Comparison of ENCODE assay signal across 8 cellular contexts in genomic region chr22:46013460-46014416, GRCh38. TPM values are rescaled to one million over a fixed set of nuclear protein-coding genes. Genes with fewer than 3 reads are reported as not detected.
A peak's percentile ranks its signal among the peaks of the same experiment; 100 is the strongest.
DNase-seq lines count a peak whose midpoint lies in the region; ATAC-seq lines count a peak whose summit lies in the region.

No MANE protein-coding gene starts in this region.

- H3K27ac ChIP-seq in epithelial cell of prostate (peak overlapping the region; percentile 97), mucosa of rectum (ENCODE audit: low read depth in 2 of 2, low read length in 2 of 2) (peak overlapping the region; percentile 95 to 96)

- peak overlapping the region; percentile 87 to 93 for H3K9ac ChIP-seq in mucosa of rectum (ENCODE audit: low read depth in 1 of 2, low read length in 2 of 2)

- DNase-seq in CMK (ENCODE audit: low read depth) (peak; percentile 78), HT-29 (ENCODE audit: low spot score) (peak; percentile 91), OCI-M1 (lab: John Stamatoyannopoulos, UW) (peak; percentile 95), activated T-cell treated with anti-CD3 and anti-CD28 coated beads for 48 hours (ENCODE audit: low read depth) (peak; percentile 91), epithelial cell of prostate (ENCODE audit: low read depth, low spot score) (peak; percentile 79)
- peak; percentile 89 for DNase-seq in stimulated activated CD8-positive, alpha-beta memory T cell treated with anti-CD3 and anti-CD28 coated beads, Interleukin-4, amount 100 ng/mL, for 24 hours (ENCODE audit: low read depth)

- peaks cover 0 to 3% of the 10 kb centered on the region in 2 donors for H3K9me3 ChIP-seq in mucosa of rectum (ENCODE audit: control insufficient read depth in 2 of 2, low read length in 2 of 2)

- peaks cover 10 to 11% of the 10 kb centered on the region in 2 donors for H3K4me1 ChIP-seq in mucosa of rectum (ENCODE audit: control insufficient read depth in 2 of 2, insufficient read depth in 2 of 2, low read length in 2 of 2)

- H3K27me3 ChIP-seq in mucosa of rectum (ENCODE audit: control insufficient read depth in 2 of 2, insufficient read depth in 2 of 2, low read length in 2 of 2): no peaks in the 10 kb centered on the region

- H3K36me3 ChIP-seq in mucosa of rectum (ENCODE audit: control insufficient read depth in 2 of 2, insufficient read depth in 2 of 2, low read length in 2 of 2): no peaks in the 10 kb centered on the region

- peak; percentile 69 for ATAC-seq in GM19455 (IDR thresholded peaks at IDR 0.05; ENCODE audit: unreplicated experiment)

- H3K4me3 ChIP-seq in mucosa of rectum (ENCODE audit: low read length in 2 of 2): peak overlapping the region; percentile 74 to 86

RNA-seq across cellular contexts. Expression of gene WNT7B, which starts 36.8 kb away (rescaled TPM):
- total RNA-seq in HT-29 (2014; rRNA removed; shearing (Covaris generic)): 17.4 and 31.4 TPM in 2 replicates

Comparison
In these comparisons a context has a peak if more than half of its experiments do, and no peak if none do; other contexts are left out.
1. Peak in every context shown above with its lines: DNase-seq, ATAC-seq, H3K4me3 ChIP-seq and H3K27ac ChIP-seq.